Comparison of ENCODE assay signal across 12 cellular contexts in the genomic region with DNA sequence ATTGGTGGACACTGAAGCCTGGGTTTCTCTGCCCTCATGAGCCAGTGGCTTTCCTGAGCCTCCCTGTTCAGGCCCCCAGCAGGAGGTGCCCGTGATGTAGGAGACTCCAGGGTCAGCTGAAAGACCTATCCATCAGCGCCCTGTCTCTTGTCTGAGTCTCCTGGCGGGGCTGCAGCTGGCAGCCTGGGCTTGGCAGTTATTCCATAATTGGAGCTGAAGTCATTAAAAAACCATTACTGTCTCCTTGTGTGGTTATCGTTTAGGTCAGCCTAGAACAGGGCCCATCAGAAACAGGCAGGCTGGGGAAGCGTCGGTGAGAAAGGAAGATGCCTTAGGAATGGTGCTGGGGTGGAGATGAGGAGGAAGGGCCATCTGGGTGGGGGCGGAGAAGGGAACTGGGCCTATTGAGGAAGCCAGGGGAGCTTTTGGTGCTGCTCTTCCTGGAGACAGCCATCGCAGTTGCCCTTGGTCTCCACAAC. TPM values are rescaled to one million over a fixed set of nuclear protein-coding genes. Genes with fewer than 3 reads are reported as not detected.
DNase-seq lines count a peak whose midpoint lies in the region; ATAC-seq lines count a peak whose summit lies in the region.
"Had no signal": no experiment of that assay in that cellular context is flagged by ENCODE, and none has a peak within 500 bp of the region (broad histone marks: within the 10 kb centered on the region; RNA-seq: fewer than 3 reads in every experiment).

No MANE protein-coding gene starts in this region.

- H3K36me3 Mint-ChIP-seq in T-helper 17 cell (ENCODE audit: low read depth) (peaks cover 2% of the 10 kb centered on the region), memory B cell (no peaks in the 10 kb centered on the region)
- no peaks in the 10 kb centered on the region for H3K36me3 Mint-ChIP-seq in activated T-helper 2 cell treated with anti-CD3 and anti-CD28 coated beads, Interferon-gamma antibody, Interleukin-2, Interleukin-4, amounts not matched to agents 10 μg/mL and 5 μg/mL and 100 μg/mL, durations not matched to agents 14 hours and 24 hours and 36 hours (ENCODE audit: low read depth)
- H3K36me3 Mint-ChIP-seq: activated CD4-positive, alpha-beta memory T cell treated with anti-CD3 and anti-CD28 coated beads for 36 hours; CD4-positive, CD25-positive, alpha-beta regulatory T cell had no signal

- no peaks in the 10 kb centered on the region for H3K9me3 Mint-ChIP-seq in memory B cell
- no peaks in the 10 kb centered on the region for H3K9me3 Mint-ChIP-seq in activated T-helper 2 cell treated with anti-CD3 and anti-CD28 coated beads, Interferon-gamma antibody, Interleukin-2, Interleukin-4, amounts not matched to agents 10 μg/mL and 5 μg/mL and 100 μg/mL, durations not matched to agents 14 hours and 24 hours and 36 hours
- H3K9me3 Mint-ChIP-seq: activated CD4-positive, alpha-beta memory T cell treated with anti-CD3 and anti-CD28 coated beads for 36 hours; CD4-positive, CD25-positive, alpha-beta regulatory T cell had no signal

- H3K27me3 Mint-ChIP-seq in T-helper 17 cell (peaks cover 65% of the 10 kb centered on the region), memory B cell (peaks cover 37% of the 10 kb centered on the region)
- peaks cover 21% of the 10 kb centered on the region for H3K27me3 Mint-ChIP-seq in activated T-helper 2 cell treated with anti-CD3 and anti-CD28 coated beads, Interferon-gamma antibody, Interleukin-2, Interleukin-4, amounts not matched to agents 10 μg/mL and 5 μg/mL and 100 μg/mL, durations not matched to agents 14 hours and 24 hours and 36 hours (ENCODE audit: low read depth)

- peak overlapping the region; percentile 24 for H3K27ac Mint-ChIP-seq in T-helper 17 cell
- H3K27ac Mint-ChIP-seq in memory B cell, result peak overlapping the region; percentile 23
- H3K27ac Mint-ChIP-seq in activated T-helper 2 cell treated with anti-CD3 and anti-CD28 coated beads, Interferon-gamma antibody, Interleukin-2, Interleukin-4, amounts not matched to agents 10 μg/mL and 5 μg/mL and 100 μg/mL, durations not matched to agents 14 hours and 24 hours and 36 hours, result no peak overlapping the region
- H3K27ac Mint-ChIP-seq: activated CD4-positive, alpha-beta memory T cell treated with anti-CD3 and anti-CD28 coated beads for 36 hours; CD4-positive, CD25-positive, alpha-beta regulatory T cell had no signal

- DNase-seq in DMS 273 treated with DMSO at 0.1 percent for 48 hours (lab: John Stamatoyannopoulos, UW) (peak; percentile 13), NCI-H146 (lab: John Stamatoyannopoulos, UW) (peak; percentile 94), T-helper 17 cell (no peak), memory B cell (ENCODE audit: low spot score in 2 of 2) (no peak), cortex of kidney (lab: John Stamatoyannopoulos, UW) (no peak), GM19240 (ENCODE audit: insufficient read length, low spot score) (no peak)
- DNase-seq in activated T-helper 2 cell treated with anti-CD3 and anti-CD28 coated beads, Interferon-gamma antibody, Interleukin-2, Interleukin-4, amounts not matched to agents 10 μg/mL and 5 μg/mL and 100 μg/mL, durations not matched to agents 14 hours and 24 hours and 36 hours (ENCODE audit: low spot score), result no peak
- DNase-seq: activated CD4-positive, alpha-beta memory T cell treated with anti-CD3 and anti-CD28 coated beads for 36 hours; activated gamma-delta T cell; CD4-positive, CD25-positive, alpha-beta regulatory T cell; MG63 had no signal

- ATAC-seq in T-helper 17 cell (no peak), memory B cell (ENCODE audit: low read depth) (no peak), HG03175 (IDR thresholded peaks at IDR 0.05; ENCODE audit: unreplicated experiment) (no peak)

- no peak overlapping the region for H3K4me3 Mint-ChIP-seq in T-helper 17 cell
- H3K4me3 Mint-ChIP-seq in memory B cell, result no peak overlapping the region
- H3K4me3 Mint-ChIP-seq in activated T-helper 2 cell treated with anti-CD3 and anti-CD28 coated beads, Interferon-gamma antibody, Interleukin-2, Interleukin-4, amounts not matched to agents 10 μg/mL and 5 μg/mL and 100 μg/mL, durations not matched to agents 14 hours and 24 hours and 36 hours (ENCODE audit: low read depth), result no peak overlapping the region
- H3K4me3 Mint-ChIP-seq: activated CD4-positive, alpha-beta memory T cell treated with anti-CD3 and anti-CD28 coated beads for 36 hours; CD4-positive, CD25-positive, alpha-beta regulatory T cell had no signal

- H3K4me1 Mint-ChIP-seq in T-helper 17 cell, result peaks cover 2% of the 10 kb centered on the region
- no peaks in the 10 kb centered on the region for H3K4me1 Mint-ChIP-seq in memory B cell
- no peaks in the 10 kb centered on the region for H3K4me1 Mint-ChIP-seq in activated T-helper 2 cell treated with anti-CD3 and anti-CD28 coated beads, Interferon-gamma antibody, Interleukin-2, Interleukin-4, amounts not matched to agents 10 μg/mL and 5 μg/mL and 100 μg/mL, durations not matched to agents 14 hours and 24 hours and 36 hours (ENCODE audit: low read depth)

- intact Hi-C loops in activated T-helper 2 cell treated with anti-CD3 and anti-CD28 coated beads, Interferon-gamma antibody, Interleukin-2, Interleukin-4, amounts not matched to agents 10 μg/mL and 5 μg/mL and 100 μg/mL, durations not matched to agents 14 hours and 24 hours and 36 hours (cut with micrococcal nuclease), result no loop called here

- H3K9me3 ChIP-seq in T-helper 17 cell (ENCODE audit: control insufficient read depth, low read length, poor library complexity, severe bottlenecking), result no peaks in the 10 kb centered on the region
- H3K9me3 ChIP-seq: MG63 had no signal

RNA-seq across cellular contexts. Expression of gene TUB, which starts 5.0 kb away (rescaled TPM):
- total RNA-seq in T-helper 17 cell, result under 1 TPM; 0.37 to 0.72 TPM
- 0.50 and 0.55 TPM in 2 replicates for total RNA-seq in activated T-helper 2 cell treated with anti-CD3 and anti-CD28 coated beads, Interferon-gamma antibody, Interleukin-2, Interleukin-4, amounts not matched to agents 10 μg/mL and 5 μg/mL and 100 μg/mL, durations not matched to agents 14 hours and 24 hours and 36 hours

Comparison
In these comparisons a context has a peak if more than half of its experiments do, and no peak if none do; other contexts are left out.
1. DNase-seq: peak in DMS 273 treated with DMSO at 0.1 percent for 48 hours (single experiment) and NCI-H146 (single experiment); none in T-helper 17 cell (0 of 3), memory B cell (0 of 2), cortex of kidney (single experiment), activated T-helper 2 cell treated with anti-CD3 and anti-CD28 coated beads, Interferon-gamma antibody, Interleukin-2, Interleukin-4, amounts not matched to agents 10 μg/mL and 5 μg/mL and 100 μg/mL, durations not matched to agents 14 hours and 24 hours and 36 hours (single experiment) and GM19240 (single experiment).